In genomic region chr2:113018509-113018908, GRCh38 we compare ENCODE assay signal across 39 cellular contexts. TPM values are rescaled to one million over a fixed set of nuclear protein-coding genes. Genes with fewer than 3 reads are reported as not detected.
"Had no signal": no experiment of that assay in that cellular context is flagged by ENCODE, and none has a peak within 500 bp of the region (broad histone marks: within the 10 kb centered on the region; RNA-seq: fewer than 3 reads in every experiment).

No MANE protein-coding gene starts in this region.

- H3K9me3 ChIP-seq: MG63 had no signal

- DNase-seq: Karpas-422, Kasumi-1, MG63, MM.1S, MV-4-11, NCI-H1048, NCI-H1092, NCI-H1092 treated with DMSO at 0.1 percent for 48 hours, NCI-H1105, NCI-H1105 treated with DMSO at 0.1 percent for 48 hours, NCI-H1417, NCI-H1417 treated with DMSO at 0.1 percent for 48 hours, NCI-H1436, NCI-H1436 treated with DMSO at 0.1 percent for 48 hours, NCI-H146, NCI-H1694, NCI-H1694 treated with DMSO at 0.1 percent for 48 hours, NCI-H187, NCI-H187 treated with DMSO at 0.1 percent for 48 hours, NCI-H1930, NCI-H2029, NCI-H2029 treated with DMSO at 0.1 percent for 48 hours, NCI-H2081, NCI-H2081 treated with DMSO at 0.1 percent for 48 hours, NCI-H2107, NCI-H2171, NCI-H2171 treated with DMSO at 0.1 percent for 48 hours, NCI-H2227 treated with DMSO at 0.1 percent for 48 hours, NCI-H226, NCI-H345, NCI-H446, NCI-H446 treated with DMSO at 0.1 percent for 48 hours, NCI-H510A, NCI-H510A treated with DMSO at 0.1 percent for 48 hours, NCI-H524 had no signal

- H3K4me3 ChIP-seq: MG63 had no signal

- H3K36me3 ChIP-seq: MG63 had no signal

RNA-seq across cellular contexts. Expression of gene IL36A, which starts 13.2 kb away (rescaled TPM):
- total RNA-seq: LHCN-M2, M059J, MCF 10A, NCI-H460 had no signal

RNA-seq across cellular contexts. Expression of gene IL36B, which starts 34.2 kb away (rescaled TPM):
- total RNA-seq: LHCN-M2, M059J, MCF 10A, NCI-H460 had no signal

RNA-seq across cellular contexts. Expression of gene IL36RN, which starts 40.5 kb away (rescaled TPM):
- total RNA-seq: LHCN-M2, M059J, MCF 10A, NCI-H460 had no signal

RNA-seq across cellular contexts. Expression of gene IL36G, which starts 40.7 kb away (rescaled TPM):
- total RNA-seq: LHCN-M2, M059J, MCF 10A, NCI-H460 had no signal

RNA-seq across cellular contexts. Expression of gene IL1F10, which starts 49.3 kb away (rescaled TPM):
- total RNA-seq: LHCN-M2, M059J, MCF 10A, NCI-H460 had no signal
